14 cellular contexts compared by ENCODE assay signal in genomic region chr1:245578751-245579150, GRCh38.
A peak's percentile ranks its signal among the peaks of the same experiment; 100 is the strongest.
DNase-seq lines count a peak whose midpoint lies in the region; ATAC-seq and TF ChIP-seq lines count a peak whose summit lies in the region.
"Had no signal": no experiment of that assay in that cellular context is flagged by ENCODE, and none has a peak within 500 bp of the region (broad histone marks: within the 10 kb centered on the region; RNA-seq: fewer than 3 reads in every experiment).

No MANE protein-coding gene starts in this region.

- H3K27ac ChIP-seq in SK-N-MC = peak overlapping the region; percentile 17; the same call in 1 of the 2 replicates

- peaks cover 13% of the 10 kb centered on the region for H3K27me3 Mint-ChIP-seq in brain

- no peak overlapping the region for H3K4me3 Mint-ChIP-seq in brain
- H3K4me3 Mint-ChIP-seq: CD14-positive monocyte; CD8-positive, alpha-beta T cell; HFFc6 had no signal

- H3K9me3 Mint-ChIP-seq in brain = peaks cover 0 to 3% (median 0%) of the 10 kb centered on the region in 5 experiments
- H3K9me3 Mint-ChIP-seq: CD8-positive, alpha-beta T cell; HFFc6 had no signal

- ATAC-seq in GM19452 (IDR thresholded peaks at IDR 0.05; ENCODE audit: unreplicated experiment) = no peak
- ATAC-seq: CD8-positive, alpha-beta T cell had no signal

- DNase-seq in EH (ENCODE audit: low read depth) (peak; percentile 44), SK-N-MC (ENCODE audit: low read depth, low spot score) (no peak), kidney glomerular epithelial cell (lab: John Stamatoyannopoulos, UW) (peak; percentile 11), NCI-H69 (lab: John Stamatoyannopoulos, UW) (no peak), DMS53 (lab: John Stamatoyannopoulos, UW) (no peak)
- DNase-seq: BE2C; CD8-positive, alpha-beta T cell; COR-L47; DMS153; HCEC 1CT; HFFc6 had no signal

- H3K9ac ChIP-seq in SK-N-MC (ENCODE audit: insufficient read length) = no peak overlapping the region

- no peak for TF ChIP-seq CTCF in brain (conservative IDR thresholded peaks at IDR 0.05)

- H3K4me1 Mint-ChIP-seq in brain = peaks cover 64% of the 10 kb centered on the region

- H3K27ac Mint-ChIP-seq in brain = peak overlapping the region in 3 of 5 experiments; percentile 24 to 55 (median 41)
- H3K27ac Mint-ChIP-seq: CD14-positive monocyte; CD8-positive, alpha-beta T cell; HFFc6 had no signal

- no peaks in the 10 kb centered on the region for H3K36me3 ChIP-seq in SK-N-MC (ENCODE audit: insufficient read depth, low read length)

- H3K9me3 ChIP-seq in SK-N-MC (ENCODE audit: low read depth, low read length) = no peaks in the 10 kb centered on the region
- H3K9me3 ChIP-seq: BE2C had no signal

- no peaks in the 10 kb centered on the region for H3K36me3 Mint-ChIP-seq in brain
- H3K36me3 Mint-ChIP-seq: CD8-positive, alpha-beta T cell had no signal

- H3K4me3 ChIP-seq in SK-N-MC = 0 out of 2 replicates have a peak overlapping the region, but pooled peaks have one; percentile 17

Comparison
In these comparisons a context has a peak if more than half of its experiments do, and no peak if none do; other contexts are left out.
1. DNase-seq: peak in EH (single experiment) and kidney glomerular epithelial cell (single experiment); none in SK-N-MC (single experiment), NCI-H69 (single experiment) and DMS53 (single experiment).